ENCODE assay signal across 9 cellular contexts in the genomic region with DNA sequence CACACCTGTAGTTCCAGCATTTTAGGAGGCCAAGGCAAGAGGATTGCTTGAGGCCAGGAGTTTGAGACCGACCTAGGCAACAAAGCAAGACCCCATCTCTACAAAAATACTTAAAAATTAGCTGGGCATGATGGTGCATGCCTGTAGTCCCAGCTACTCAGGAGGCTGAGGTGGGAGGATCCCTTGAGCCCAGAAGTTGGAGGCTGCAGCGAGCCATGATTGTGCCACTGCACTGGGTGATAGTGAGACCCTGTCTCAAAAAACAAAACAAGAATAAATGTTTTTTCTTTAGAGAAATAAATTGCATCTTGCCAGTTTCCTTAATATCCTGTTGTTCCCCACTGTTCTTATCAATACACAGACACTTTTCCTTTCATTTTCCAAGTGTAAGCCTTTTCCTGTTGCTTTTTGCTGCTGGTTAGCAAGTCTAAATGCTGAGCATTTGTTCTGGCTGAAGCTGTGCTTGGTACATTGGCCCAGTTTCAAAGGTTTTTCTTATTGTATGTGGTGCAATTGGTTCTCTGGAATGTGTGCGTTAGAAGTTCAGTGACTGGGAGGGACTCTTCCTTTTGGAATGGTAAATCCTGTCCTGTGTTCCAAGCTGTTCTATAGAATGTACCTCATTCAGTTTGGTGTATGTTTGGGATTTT.
A peak's percentile ranks its signal among the peaks of the same experiment; 100 is the strongest.
DNase-seq lines count a peak whose midpoint lies in the region; ATAC-seq and TF ChIP-seq lines count a peak whose summit lies in the region.
"Had no signal": no experiment of that assay in that cellular context is flagged by ENCODE, and none has a peak within 500 bp of the region (broad histone marks: within the 10 kb centered on the region; RNA-seq: fewer than 3 reads in every experiment).

No MANE protein-coding gene starts in this region.

- 49% methylated on average over 3 of the region's 3 CpGs for WGBS in heart right ventricle, 2 donors

- DNase-seq in ELR (ENCODE audit: low read depth), result peak; percentile 20
- peak; percentile 80 for DNase-seq in astrocyte of the cerebellum (ENCODE audit: low read depth)
- no peak for DNase-seq in heart right ventricle
- no peak for DNase-seq in NCI-H128 (lab: John Stamatoyannopoulos, UW; ENCODE audit: unreplicated experiment)
- no peak for DNase-seq in central memory CD4-positive, alpha-beta T cell
- DNase-seq in MM.1S, result no peak
- DNase-seq: activated CD4-positive, alpha-beta T cell treated with anti-CD3 and anti-CD28 coated beads, Interleukin-2, amount 50 U/mL, for 4 hours had no signal

- H3F3A ChIP-seq in MM.1S (ENCODE audit: insufficient read depth, low read length), result no peaks in the 10 kb centered on the region

- H3K36me3 ChIP-seq in heart right ventricle (no peaks in the 10 kb centered on the region), rectal smooth muscle tissue (ENCODE audit: control insufficient read depth, insufficient read depth, low read length) (no peaks in the 10 kb centered on the region), MM.1S (replicated peaks; ENCODE audit: insufficient read depth, low read length) (no peaks in the 10 kb centered on the region)

- in situ Hi-C loops in astrocyte of the cerebellum (cut with HindIII; ENCODE audit: low sequenced_read_pairs), result no loop called here

- peaks cover 62 to 100% (median 99%) of the 10 kb centered on the region in 9 donors for H3K4me1 ChIP-seq in heart right ventricle
- peaks cover 71% of the 10 kb centered on the region for H3K4me1 ChIP-seq in rectal smooth muscle tissue (ENCODE audit: control insufficient read depth, insufficient read depth, low read length)
- H3K4me1 ChIP-seq in MM.1S (ENCODE audit: low read length), result peaks cover 7% of the 10 kb centered on the region

- H3K27me3 ChIP-seq in heart right ventricle (no peaks in the 10 kb centered on the region), rectal smooth muscle tissue (ENCODE audit: control insufficient read depth, insufficient read depth, low read length) (no peaks in the 10 kb centered on the region), MM.1S (replicated peaks; ENCODE audit: insufficient read depth, low read length) (no peaks in the 10 kb centered on the region)

- peaks cover 81% of the 10 kb centered on the region for H4K20me1 ChIP-seq in MM.1S (ENCODE audit: insufficient read depth, low read length)

- ATAC-seq in heart right ventricle (peak in 6 of 8 donors; percentile 19 to 48 (median 32)), GM18861 (IDR thresholded peaks at IDR 0.05; ENCODE audit: unreplicated experiment) (no peak)

- no peaks in the 10 kb centered on the region for H3K9me2 ChIP-seq in MM.1S (replicated peaks; ENCODE audit: insufficient read depth, low read length)

- H3K79me2 ChIP-seq in MM.1S (ENCODE audit: low read length), result peaks cover 100% of the 10 kb centered on the region

- no peak overlapping the region for H3K4me2 ChIP-seq in MM.1S (ENCODE audit: low read depth, low read length)

- no peak for TF ChIP-seq CTCF in astrocyte of the cerebellum (IDR thresholded peaks at IDR 0.05; ENCODE audit: low read depth, low read length, missing control alignments)
- TF ChIP-seq CTCF in heart right ventricle (IDR thresholded peaks at IDR 0.05), result no peak
- TF ChIP-seq CTCF in MM.1S (IDR thresholded peaks at IDR 0.05; ENCODE audit: low read length), result no peak

- no peak overlapping the region for H3K9ac ChIP-seq in rectal smooth muscle tissue (ENCODE audit: low read length)
- H3K9ac ChIP-seq in MM.1S (ENCODE audit: low read length), result no peak overlapping the region

- intact Hi-C loops in heart right ventricle (cut with DNase I), result loop anchor here in 1 of 10 donors (2.0 kb wide), 1 partner anchor 24 kb away; no protein-coding TSS in a partner anchor

- H3K27ac ChIP-seq in heart right ventricle, result peak overlapping the region; percentile 58 to 95 (median 80)
- H3K27ac ChIP-seq in rectal smooth muscle tissue (ENCODE audit: low read depth, low read length), result peak overlapping the region; percentile 54
- H3K27ac ChIP-seq in MM.1S (ENCODE audit: low read length), result no peak overlapping the region

- H2AFZ ChIP-seq in MM.1S (ENCODE audit: low read length), result no peak overlapping the region

- no peak overlapping the region for H3K4me3 ChIP-seq in astrocyte of the cerebellum (ENCODE audit: low read depth, low read length)
- H3K4me3 ChIP-seq in heart right ventricle, result peak overlapping the region in 4 of 10 donors; percentile 13 to 24 (median 21)
- peak overlapping the region; percentile 11 for H3K4me3 ChIP-seq in rectal smooth muscle tissue (ENCODE audit: low read length)
- H3K4me3 ChIP-seq in MM.1S (ENCODE audit: low read length), result no peak overlapping the region

- H3K9me3 ChIP-seq in heart right ventricle (no peaks in the 10 kb centered on the region), MM.1S (replicated peaks; ENCODE audit: insufficient read depth, low read length) (no peaks in the 10 kb centered on the region)

Comparison
In these comparisons a context has a peak if more than half of its experiments do, and no peak if none do; other contexts are left out.
1. DNase-seq: peak in ELR (single experiment) and astrocyte of the cerebellum (single experiment); none in heart right ventricle (0 of 2), NCI-H128 (single experiment), central memory CD4-positive, alpha-beta T cell (single experiment) and MM.1S (single experiment).